21 cellular contexts compared by ENCODE assay signal in genomic region chr17:40431231-40431602, GRCh38. TPM values are rescaled to one million over a fixed set of nuclear protein-coding genes. Genes with fewer than 3 reads are reported as not detected.
DNase-seq lines count a peak whose midpoint lies in the region; ATAC-seq and TF ChIP-seq lines count a peak whose summit lies in the region.
"Had no signal": no experiment of that assay in that cellular context is flagged by ENCODE, and none has a peak within 500 bp of the region (broad histone marks: within the 10 kb centered on the region; RNA-seq: fewer than 3 reads in every experiment).

No MANE protein-coding gene starts in this region.

- no peaks in the 10 kb centered on the region for H3K9me3 Mint-ChIP-seq in stimulated activated memory B cell treated with anti-CD40 and anti-IgM and Interleukin-4, amounts not matched to agents 10 μg/mL and 1 μg/mL and 100 μg/mL, for 72 hours
- no peaks in the 10 kb centered on the region for H3K9me3 Mint-ChIP-seq in activated CD4-positive, alpha-beta T cell treated with anti-CD3 and anti-CD28 coated beads, Interleukin-2, amount 10 ng/mL, durations not matched to agents 7 days and 5 days
- H3K9me3 Mint-ChIP-seq: CD14-positive monocyte had no signal

- H3K4me3 ChIP-seq in right atrium auricular region, result no peak overlapping the region
- H3K4me3 ChIP-seq in right cardiac atrium (ENCODE audit: low read length), result no peak overlapping the region
- H3K4me3 ChIP-seq: A549, MG63 had no signal

- H3K36me3 Mint-ChIP-seq in stimulated activated memory B cell treated with anti-CD40 and anti-IgM and Interleukin-4, amounts not matched to agents 10 μg/mL and 1 μg/mL and 100 μg/mL, for 72 hours, result no peaks in the 10 kb centered on the region
- H3K36me3 Mint-ChIP-seq in activated CD4-positive, alpha-beta T cell treated with anti-CD3 and anti-CD28 coated beads, Interleukin-2, amount 10 ng/mL, durations not matched to agents 7 days and 5 days (ENCODE audit: low read depth), result no peaks in the 10 kb centered on the region
- H3K36me3 Mint-ChIP-seq: CD14-positive monocyte had no signal

- H3K27me3 ChIP-seq in right atrium auricular region (no peaks in the 10 kb centered on the region), right cardiac atrium (ENCODE audit: control insufficient read depth, insufficient read depth) (no peaks in the 10 kb centered on the region)
- H3K27me3 ChIP-seq: MG63 had no signal

- intact Hi-C loops in right cardiac atrium (cut with DNase I), result no loop called here

- no peak for ATAC-seq in right cardiac atrium
- peak; percentile 38 for ATAC-seq in stimulated activated memory B cell treated with anti-CD40 and anti-IgM and Interleukin-4, amounts not matched to agents 10 μg/mL and 1 μg/mL and 100 μg/mL, for 72 hours
- ATAC-seq: A549, Right ventricle myocardium inferior had no signal

- no peak overlapping the region for H3K4me3 Mint-ChIP-seq in stimulated activated memory B cell treated with anti-CD40 and anti-IgM and Interleukin-4, amounts not matched to agents 10 μg/mL and 1 μg/mL and 100 μg/mL, for 72 hours
- H3K4me3 Mint-ChIP-seq in activated CD4-positive, alpha-beta T cell treated with anti-CD3 and anti-CD28 coated beads, Interleukin-2, amount 10 ng/mL, durations not matched to agents 7 days and 5 days, result no peak overlapping the region
- H3K4me3 Mint-ChIP-seq: B cell, CD14-positive monocyte had no signal

- peaks cover 10% of the 10 kb centered on the region for H3K27me3 Mint-ChIP-seq in stimulated activated memory B cell treated with anti-CD40 and anti-IgM and Interleukin-4, amounts not matched to agents 10 μg/mL and 1 μg/mL and 100 μg/mL, for 72 hours
- H3K27me3 Mint-ChIP-seq in activated CD4-positive, alpha-beta T cell treated with anti-CD3 and anti-CD28 coated beads, Interleukin-2, amount 10 ng/mL, durations not matched to agents 7 days and 5 days, result peaks cover 9% of the 10 kb centered on the region
- H3K27me3 Mint-ChIP-seq: B cell had no signal

- H3K36me3 ChIP-seq in right atrium auricular region, result no peaks in the 10 kb centered on the region
- H3K36me3 ChIP-seq: MG63 had no signal

- WGBS in right cardiac atrium, result 94% methylated on average over 3 of the region's 3 CpGs

- POLR2A ChIA-PET in activated CD4-positive, alpha-beta T cell treated with anti-CD3 and anti-CD28 coated beads, Interleukin-2, amount 10 ng/mL, durations not matched to agents 7 days and 5 days (lab: Charles Lee), result no interaction called here

- H3K27ac ChIP-seq in right atrium auricular region (no peak overlapping the region), right cardiac atrium (ENCODE audit: low read length) (no peak overlapping the region)
- H3K27ac ChIP-seq: A549 had no signal

- no peak for TF ChIP-seq CTCF in right atrium auricular region (IDR thresholded peaks at IDR 0.05)

- H3K4me1 ChIP-seq in right atrium auricular region (peaks cover 0 to 14% of the 10 kb centered on the region in 2 donors), right cardiac atrium (ENCODE audit: control insufficient read depth, insufficient read depth, low read length) (peaks cover 7% of the 10 kb centered on the region)

- CTCF ChIA-PET in activated CD4-positive, alpha-beta T cell treated with anti-CD3 and anti-CD28 coated beads, Interleukin-2, amount 10 ng/mL, durations not matched to agents 7 days and 5 days (lab: Charles Lee), result interaction anchor here (2.0 kb wide), 1 partner anchor 11 kb away, joined by 6 read pairs; no protein-coding TSS in a partner anchor

- no peaks in the 10 kb centered on the region for H3K4me1 Mint-ChIP-seq in stimulated activated memory B cell treated with anti-CD40 and anti-IgM and Interleukin-4, amounts not matched to agents 10 μg/mL and 1 μg/mL and 100 μg/mL, for 72 hours
- H3K4me1 Mint-ChIP-seq in activated CD4-positive, alpha-beta T cell treated with anti-CD3 and anti-CD28 coated beads, Interleukin-2, amount 10 ng/mL, durations not matched to agents 7 days and 5 days, result peaks cover 24% of the 10 kb centered on the region
- H3K4me1 Mint-ChIP-seq: B cell had no signal

- peak overlapping the region; percentile 5 for H3K27ac Mint-ChIP-seq in stimulated activated memory B cell treated with anti-CD40 and anti-IgM and Interleukin-4, amounts not matched to agents 10 μg/mL and 1 μg/mL and 100 μg/mL, for 72 hours
- H3K27ac Mint-ChIP-seq in activated CD4-positive, alpha-beta T cell treated with anti-CD3 and anti-CD28 coated beads, Interleukin-2, amount 10 ng/mL, durations not matched to agents 7 days and 5 days, result no peak overlapping the region
- H3K27ac Mint-ChIP-seq: B cell had no signal

- H3K9me3 ChIP-seq in right atrium auricular region (no peaks in the 10 kb centered on the region), right cardiac atrium (ENCODE audit: control insufficient read depth, low read length) (no peaks in the 10 kb centered on the region)
- H3K9me3 ChIP-seq: A549, MG63 had no signal

- peak; percentile 43 for DNase-seq in activated CD8-positive, alpha-beta memory T cell treated with anti-CD3 and anti-CD28 coated beads, Interleukin-2, amount 50 U/mL, for 48 hours
- DNase-seq in activated CD8-positive, alpha-beta memory T cell treated with anti-CD3 and anti-CD28 coated beads for 24 hours, result no peak
- DNase-seq in right atrium auricular region (ENCODE audit: low spot score), result peak; percentile 21
- no peak for DNase-seq in right cardiac atrium
- DNase-seq in activated CD4-positive, alpha-beta T cell treated with anti-CD3 and anti-CD28 coated beads, Interleukin-2, amount 10 ng/mL, durations not matched to agents 7 days and 5 days, result no peak
- DNase-seq in COLO668 (lab: John Stamatoyannopoulos, UW; ENCODE audit: unreplicated experiment), result no peak
- DNase-seq in cerebellar nuclear complex (lab: John Stamatoyannopoulos, UW), result no peak
- DNase-seq: EL, GF-D8, MG63, NCI-H1417, NCI-H1694 treated with DMSO at 0.1 percent for 48 hours, NCI-H2107, NCI-H446 treated with DMSO at 0.1 percent for 48 hours, NCI-H526 treated with DMSO at 0.1 percent for 48 hours, OCI-M1 had no signal

RNA-seq across cellular contexts. Expression of gene IGFBP4, which starts 12.0 kb away (rescaled TPM):
- total RNA-seq in right atrium auricular region, result 100 to 1,000 TPM in 1 of 2 donors, 10 to 100 TPM in 1; 81.0 to 237 TPM
- total RNA-seq in right cardiac atrium, result 100 to 1,000 TPM; 159 to 510 (median 262) TPM
- polyA plus RNA-seq in right cardiac atrium, result 205 TPM
- 10 to 100 TPM; 65.2 to 67.9 TPM for total RNA-seq in activated CD4-positive, alpha-beta T cell treated with anti-CD3 and anti-CD28 coated beads, Interleukin-2, amount 10 ng/mL, durations not matched to agents 7 days and 5 days

RNA-seq across cellular contexts. Expression of gene TOP2A, which starts 13.5 kb away (rescaled TPM):
- total RNA-seq in right atrium auricular region (1 to 10 TPM in 1 of 2 donors, under 1 TPM in 1; 0.31 to 3.7 TPM), right cardiac atrium (1 to 10 TPM in 3 of 4 donors, under 1 TPM in 1; 0.22 to 5.9 (median 3.2) TPM)
- polyA plus RNA-seq in right cardiac atrium, result 0.70 TPM
- 100 to 1,000 TPM; 504 to 522 TPM for total RNA-seq in activated CD4-positive, alpha-beta T cell treated with anti-CD3 and anti-CD28 coated beads, Interleukin-2, amount 10 ng/mL, durations not matched to agents 7 days and 5 days

Comparison
In these comparisons a context has a peak if more than half of its experiments do, and no peak if none do; other contexts are left out.
1. DNase-seq: peak in activated CD8-positive, alpha-beta memory T cell treated with anti-CD3 and anti-CD28 coated beads, Interleukin-2, amount 50 U/mL, for 48 hours (single experiment) and right atrium auricular region (single experiment); none in activated CD8-positive, alpha-beta memory T cell treated with anti-CD3 and anti-CD28 coated beads for 24 hours (single experiment), right cardiac atrium (0 of 3), activated CD4-positive, alpha-beta T cell treated with anti-CD3 and anti-CD28 coated beads, Interleukin-2, amount 10 ng/mL, durations not matched to agents 7 days and 5 days (single experiment), COLO668 (single experiment) and cerebellar nuclear complex (0 of 2).
2. RNA of gene TOP2A, which starts 13.5 kb away (total RNA-seq): 504 to 522 TPM in activated CD4-positive, alpha-beta T cell treated with anti-CD3 and anti-CD28 coated beads, Interleukin-2, amount 10 ng/mL, durations not matched to agents 7 days and 5 days; 0.22 to 5.9 TPM in right cardiac atrium and 0.31 to 3.7 TPM in right atrium auricular region; every median in the first group is over 10 times any median in the second.